ENCODE assay signal across 2 cellular contexts in the genomic region with DNA sequence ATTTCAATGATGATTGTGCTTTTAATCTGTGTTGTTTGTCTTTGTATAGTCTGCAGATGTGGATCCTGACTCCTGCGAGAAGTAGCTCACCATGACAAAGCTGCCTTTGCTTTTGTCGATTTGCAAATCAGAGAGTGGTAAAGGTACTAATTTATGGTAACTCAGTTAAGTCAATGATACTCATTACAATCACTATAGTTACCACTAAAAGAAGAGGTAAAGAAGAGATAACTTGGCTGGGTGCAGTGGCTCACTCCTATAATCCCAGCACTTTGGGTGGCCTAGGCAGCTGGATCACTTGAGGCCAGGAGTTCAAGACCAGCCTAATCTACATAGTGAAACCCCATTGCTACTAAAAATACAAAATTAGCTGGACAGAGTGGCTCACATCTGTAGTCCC.
TF ChIP-seq lines count a peak whose summit lies in the region.

No MANE protein-coding gene starts in this region.

TF ChIP-seq in GM23338, 12 proteins besides CTCF, POLR2A, EP300 and RAD21:
- peak; percentile 18; the same call in 1 of the 2 replicates for TF ChIP-seq CREB1 (CRISPR knock-in tag; IDR thresholded peaks at IDR 0.05; ENCODE audit: low read depth)
- TF ChIP-seq, protein P1, sequence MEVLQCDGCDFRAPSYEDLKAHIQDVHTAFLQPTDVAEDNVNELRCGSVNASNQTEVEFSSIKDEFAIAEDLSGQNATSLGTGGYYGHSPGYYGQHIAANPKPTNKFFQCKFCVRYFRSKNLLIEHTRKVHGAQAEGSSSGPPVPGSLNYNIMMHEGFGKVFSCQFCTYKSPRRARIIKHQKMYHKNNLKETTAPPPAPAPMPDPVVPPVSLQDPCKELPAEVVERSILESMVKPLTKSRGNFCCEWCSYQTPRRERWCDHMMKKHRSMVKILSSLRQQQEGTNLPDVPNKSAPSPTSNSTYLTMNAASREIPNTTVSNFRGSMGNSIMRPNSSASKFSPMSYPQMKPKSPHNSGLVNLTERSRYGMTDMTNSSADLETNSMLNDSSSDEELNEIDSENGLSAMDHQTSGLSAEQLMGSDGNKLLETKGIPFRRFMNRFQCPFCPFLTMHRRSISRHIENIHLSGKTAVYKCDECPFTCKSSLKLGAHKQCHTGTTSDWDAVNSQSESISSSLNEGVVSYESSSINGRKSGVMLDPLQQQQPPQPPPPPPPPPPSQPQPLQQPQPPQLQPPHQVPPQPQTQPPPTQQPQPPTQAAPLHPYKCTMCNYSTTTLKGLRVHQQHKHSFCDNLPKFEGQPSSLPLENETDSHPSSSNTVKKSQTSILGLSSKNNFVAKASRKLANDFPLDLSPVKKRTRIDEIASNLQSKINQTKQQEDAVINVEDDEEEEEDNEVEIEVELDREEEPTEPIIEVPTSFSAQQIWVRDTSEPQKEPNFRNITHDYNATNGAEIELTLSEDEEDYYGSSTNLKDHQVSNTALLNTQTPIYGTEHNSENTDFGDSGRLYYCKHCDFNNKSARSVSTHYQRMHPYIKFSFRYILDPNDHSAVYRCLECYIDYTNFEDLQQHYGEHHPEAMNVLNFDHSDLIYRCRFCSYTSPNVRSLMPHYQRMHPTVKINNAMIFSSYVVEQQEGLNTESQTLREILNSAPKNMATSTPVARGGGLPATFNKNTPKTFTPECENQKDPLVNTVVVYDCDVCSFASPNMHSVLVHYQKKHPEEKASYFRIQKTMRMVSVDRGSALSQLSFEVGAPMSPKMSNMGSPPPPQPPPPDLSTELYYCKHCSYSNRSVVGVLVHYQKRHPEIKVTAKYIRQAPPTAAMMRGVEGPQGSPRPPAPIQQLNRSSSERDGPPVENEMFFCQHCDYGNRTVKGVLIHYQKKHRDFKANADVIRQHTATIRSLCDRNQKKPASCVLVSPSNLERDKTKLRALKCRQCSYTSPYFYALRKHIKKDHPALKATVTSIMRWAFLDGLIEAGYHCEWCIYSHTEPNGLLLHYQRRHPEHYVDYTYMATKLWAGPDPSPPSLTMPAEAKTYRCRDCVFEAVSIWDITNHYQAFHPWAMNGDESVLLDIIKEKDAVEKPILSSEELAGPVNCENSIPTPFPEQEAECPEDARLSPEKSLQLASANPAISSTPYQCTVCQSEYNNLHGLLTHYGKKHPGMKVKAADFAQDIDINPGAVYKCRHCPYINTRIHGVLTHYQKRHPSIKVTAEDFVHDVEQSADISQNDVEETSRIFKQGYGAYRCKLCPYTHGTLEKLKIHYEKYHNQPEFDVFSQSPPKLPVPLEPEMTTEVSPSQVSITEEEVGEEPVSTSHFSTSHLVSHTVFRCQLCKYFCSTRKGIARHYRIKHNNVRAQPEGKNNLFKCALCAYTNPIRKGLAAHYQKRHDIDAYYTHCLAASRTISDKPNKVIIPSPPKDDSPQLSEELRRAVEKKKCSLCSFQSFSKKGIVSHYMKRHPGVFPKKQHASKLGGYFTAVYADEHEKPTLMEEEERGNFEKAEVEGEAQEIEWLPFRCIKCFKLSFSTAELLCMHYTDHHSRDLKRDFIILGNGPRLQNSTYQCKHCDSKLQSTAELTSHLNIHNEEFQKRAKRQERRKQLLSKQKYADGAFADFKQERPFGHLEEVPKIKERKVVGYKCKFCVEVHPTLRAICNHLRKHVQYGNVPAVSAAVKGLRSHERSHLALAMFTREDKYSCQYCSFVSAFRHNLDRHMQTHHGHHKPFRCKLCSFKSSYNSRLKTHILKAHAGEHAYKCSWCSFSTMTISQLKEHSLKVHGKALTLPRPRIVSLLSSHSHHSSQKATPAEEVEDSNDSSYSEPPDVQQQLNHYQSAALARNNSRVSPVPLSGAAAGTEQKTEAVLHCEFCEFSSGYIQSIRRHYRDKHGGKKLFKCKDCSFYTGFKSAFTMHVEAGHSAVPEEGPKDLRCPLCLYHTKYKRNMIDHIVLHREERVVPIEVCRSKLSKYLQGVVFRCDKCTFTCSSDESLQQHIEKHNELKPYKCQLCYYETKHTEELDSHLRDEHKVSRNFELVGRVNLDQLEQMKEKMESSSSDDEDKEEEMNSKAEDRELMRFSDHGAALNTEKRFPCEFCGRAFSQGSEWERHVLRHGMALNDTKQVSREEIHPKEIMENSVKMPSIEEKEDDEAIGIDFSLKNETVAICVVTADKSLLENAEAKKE (CRISPR knock-in tag; IDR thresholded peaks at IDR 0.05) = 0 out of 2 replicates have a peak, but pooled peaks have one; percentile 43
- peak; percentile 94 for TF ChIP-seq NANOG (IDR thresholded peaks at IDR 0.05; ENCODE audit: borderline replicate concordance)

TF ChIP-seq in WTC11, 78 proteins besides CTCF, POLR2A, EP300 and RAD21:
- TF ChIP-seq, protein P2, sequence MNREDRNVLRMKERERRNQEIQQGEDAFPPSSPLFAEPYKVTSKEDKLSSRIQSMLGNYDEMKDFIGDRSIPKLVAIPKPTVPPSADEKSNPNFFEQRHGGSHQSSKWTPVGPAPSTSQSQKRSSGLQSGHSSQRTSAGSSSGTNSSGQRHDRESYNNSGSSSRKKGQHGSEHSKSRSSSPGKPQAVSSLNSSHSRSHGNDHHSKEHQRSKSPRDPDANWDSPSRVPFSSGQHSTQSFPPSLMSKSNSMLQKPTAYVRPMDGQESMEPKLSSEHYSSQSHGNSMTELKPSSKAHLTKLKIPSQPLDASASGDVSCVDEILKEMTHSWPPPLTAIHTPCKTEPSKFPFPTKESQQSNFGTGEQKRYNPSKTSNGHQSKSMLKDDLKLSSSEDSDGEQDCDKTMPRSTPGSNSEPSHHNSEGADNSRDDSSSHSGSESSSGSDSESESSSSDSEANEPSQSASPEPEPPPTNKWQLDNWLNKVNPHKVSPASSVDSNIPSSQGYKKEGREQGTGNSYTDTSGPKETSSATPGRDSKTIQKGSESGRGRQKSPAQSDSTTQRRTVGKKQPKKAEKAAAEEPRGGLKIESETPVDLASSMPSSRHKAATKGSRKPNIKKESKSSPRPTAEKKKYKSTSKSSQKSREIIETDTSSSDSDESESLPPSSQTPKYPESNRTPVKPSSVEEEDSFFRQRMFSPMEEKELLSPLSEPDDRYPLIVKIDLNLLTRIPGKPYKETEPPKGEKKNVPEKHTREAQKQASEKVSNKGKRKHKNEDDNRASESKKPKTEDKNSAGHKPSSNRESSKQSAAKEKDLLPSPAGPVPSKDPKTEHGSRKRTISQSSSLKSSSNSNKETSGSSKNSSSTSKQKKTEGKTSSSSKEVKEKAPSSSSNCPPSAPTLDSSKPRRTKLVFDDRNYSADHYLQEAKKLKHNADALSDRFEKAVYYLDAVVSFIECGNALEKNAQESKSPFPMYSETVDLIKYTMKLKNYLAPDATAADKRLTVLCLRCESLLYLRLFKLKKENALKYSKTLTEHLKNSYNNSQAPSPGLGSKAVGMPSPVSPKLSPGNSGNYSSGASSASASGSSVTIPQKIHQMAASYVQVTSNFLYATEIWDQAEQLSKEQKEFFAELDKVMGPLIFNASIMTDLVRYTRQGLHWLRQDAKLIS (CRISPR knock-in tag; IDR thresholded peaks at IDR 0.05; ENCODE audit: borderline replicate concordance) = peak; percentile 52; the same call in 1 of the 2 replicates
- TF ChIP-seq ETV6 (CRISPR knock-in tag; IDR thresholded peaks at IDR 0.05) (0 out of 2 replicates have a peak, but pooled peaks have one; percentile 15), TEAD1 (CRISPR knock-in tag; IDR thresholded peaks at IDR 0.05) (peak; percentile 67; the same call in 1 of the 2 replicates), ZNF121 (CRISPR knock-in tag; IDR thresholded peaks at IDR 0.05) (0 out of 2 replicates have a peak, but pooled peaks have one; percentile 19), NFE2L1 (CRISPR knock-in tag; IDR thresholded peaks at IDR 0.05) (0 out of 2 replicates have a peak, but pooled peaks have one; percentile 52)
- TF ChIP-seq, protein P3, sequence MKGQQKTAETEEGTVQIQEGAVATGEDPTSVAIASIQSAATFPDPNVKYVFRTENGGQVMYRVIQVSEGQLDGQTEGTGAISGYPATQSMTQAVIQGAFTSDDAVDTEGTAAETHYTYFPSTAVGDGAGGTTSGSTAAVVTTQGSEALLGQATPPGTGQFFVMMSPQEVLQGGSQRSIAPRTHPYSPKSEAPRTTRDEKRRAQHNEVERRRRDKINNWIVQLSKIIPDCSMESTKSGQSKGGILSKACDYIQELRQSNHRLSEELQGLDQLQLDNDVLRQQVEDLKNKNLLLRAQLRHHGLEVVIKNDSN (CRISPR knock-in tag; IDR thresholded peaks at IDR 0.05) = 0 out of 2 replicates have a peak, but pooled peaks have one; percentile 33
